22 cellular contexts compared by ENCODE assay signal in genomic region chr18:74222710-74223497, GRCh38.
A peak's percentile ranks its signal among the peaks of the same experiment; 100 is the strongest.
DNase-seq lines count a peak whose midpoint lies in the region; ATAC-seq, FAIRE-seq and TF ChIP-seq lines count a peak whose summit lies in the region.
"Had no signal": no experiment of that assay in that cellular context is flagged by ENCODE, and none has a peak within 500 bp of the region (broad histone marks: within the 10 kb centered on the region; RNA-seq: fewer than 3 reads in every experiment).

No MANE protein-coding gene starts in this region.

- BruUV-seq in HepG2 (replicated peaks; lab: Mats Ljungman, UMichigan): no TSS peak

- H3K27ac ChIP-seq in HepG2 (ENCODE audit: extremely low read length, insufficient read depth, low read length): no peak overlapping the region
- no peak overlapping the region for H3K27ac ChIP-seq in right lobe of liver
- H3K27ac ChIP-seq: 22Rv1, BLaER1, C4-2B, GM23248 had no signal

- TF ChIP-seq EP300 in HepG2 (IDR thresholded peaks at IDR 0.05; ENCODE audit: low read depth in 2 of 2, low read length in 2 of 2): no peak
- TF ChIP-seq EP300 in HepG2 (CRISPR knock-in tag; IDR thresholded peaks at IDR 0.05; ENCODE audit: borderline replicate concordance): no peak

- H3K27me3 ChIP-seq in HepG2 (ENCODE audit: control insufficient read depth in 1 of 2, insufficient read depth in 2 of 2, low read length in 2 of 2) (no peaks in the 10 kb centered on the region), right lobe of liver (no peaks in the 10 kb centered on the region), bronchial epithelial cell (ENCODE audit: control insufficient read depth, insufficient read depth, low read length) (no peaks in the 10 kb centered on the region)
- H3K27me3 ChIP-seq: BLaER1 had no signal

- 86% methylated on average over 7 of the region's 7 CpGs for WGBS in HepG2 (ENCODE audit: low lambda C conversion rate)
- 70% methylated on average over 7 of the region's 7 CpGs for WGBS in right lobe of liver (ENCODE audit: insufficient coverage, low coverage, low lambda C conversion rate, missing lambda C conversion rate)

- no peaks in the 10 kb centered on the region for H3K9me3 ChIP-seq in HepG2 (ENCODE audit: low read length)
- no peaks in the 10 kb centered on the region for H3K9me3 ChIP-seq in right lobe of liver
- H3K9me3 ChIP-seq: BLaER1, Caco-2 had no signal

- FAIRE-seq in HepG2 (lab: Jason Lieb, UNC) (no peak), bronchial epithelial cell (lab: Jason Lieb, UNC) (peak; percentile 81)
- FAIRE-seq: A204.1, GM12878, H1 had no signal

- peaks cover 29% of the 10 kb centered on the region for H3K4me1 ChIP-seq in HepG2 (ENCODE audit: insufficient read depth, low read length)
- H3K4me1 ChIP-seq in right lobe of liver: peaks cover 0 to 40% (median 19%) of the 10 kb centered on the region in 4 donors
- H3K4me1 ChIP-seq: BLaER1 had no signal

- H4K20me1 ChIP-seq in HepG2 (ENCODE audit: insufficient read depth, low read length): no peaks in the 10 kb centered on the region
- H4K20me1 ChIP-seq: BLaER1 had no signal

- no peak overlapping the region for H3K9ac ChIP-seq in HepG2 (ENCODE audit: insufficient read depth, low read depth, low read length)
- H3K9ac ChIP-seq: BLaER1, GM23248 had no signal

- intact Hi-C loops in HepG2 (cut with micrococcal nuclease; ENCODE audit: unreplicated experiment): no loop called here
- intact Hi-C loops in right lobe of liver (cut with DNase I): no loop called here

- CTCF ChIA-PET in HepG2 (lab: Yijun Ruan, JAX; ENCODE audit: low intra/inter-chr PET ratio, low total read pairs): no interaction called here

- H3K4me3 ChIP-seq in HepG2 (replicated peaks in 1 of 3; ENCODE audit: insufficient read depth in 1 of 3, low read depth in 2 of 3, low read length in 3 of 3) (no peak overlapping the region), right lobe of liver (no peak overlapping the region), bronchial epithelial cell (ENCODE audit: low read depth, low read length) (no peak overlapping the region), fibroblast of the aortic adventitia (ENCODE audit: low read depth, low read length) (no peak overlapping the region)
- H3K4me3 ChIP-seq: BLaER1, GM12878, GM23248 had no signal

- no peaks in the 10 kb centered on the region for H3K36me3 ChIP-seq in HepG2 (replicated peaks in 1 of 2; ENCODE audit: control insufficient read depth in 1 of 2, insufficient read depth in 2 of 2, low read length in 2 of 2)
- H3K36me3 ChIP-seq in right lobe of liver: no peaks in the 10 kb centered on the region
- no peaks in the 10 kb centered on the region for H3K36me3 ChIP-seq in bronchial epithelial cell (ENCODE audit: control insufficient read depth, insufficient read depth, low read length)
- H3K36me3 ChIP-seq: BLaER1 had no signal

- in situ Hi-C loops in HepG2 (cut with HindIII; ENCODE audit: extremely low pct_ligation_motif_present, low pct_unique_long_range_greater_than_20kb): no loop called here

- POLR2A ChIA-PET in HepG2 (lab: Yijun Ruan, JAX): no interaction called here

- no peak for TF ChIP-seq RAD21 in HepG2 (CRISPR knock-in tag; IDR thresholded peaks at IDR 0.05)

- TF ChIP-seq POLR2A in HepG2 (IDR thresholded peaks at IDR 0.05; ENCODE audit: insufficient read depth in 1 of 2, low read depth in 2 of 2, low read length in 2 of 2): no peak
- no peak for TF ChIP-seq POLR2A in right lobe of liver (IDR thresholded peaks at IDR 0.05)

- H2AFZ ChIP-seq in HepG2 (ENCODE audit: low read length): no peak overlapping the region
- H2AFZ ChIP-seq: GM23248 had no signal

- TF ChIP-seq CTCF in HepG2 (CRISPR knock-in tag; IDR thresholded peaks at IDR 0.05) (no peak), right lobe of liver (IDR thresholded peaks at IDR 0.05) (no peak), bronchial epithelial cell (IDR thresholded peaks at IDR 0.05; ENCODE audit: insufficient read depth, low read length, severe bottlenecking) (no peak), fibroblast of the aortic adventitia (IDR thresholded peaks at IDR 0.05; ENCODE audit: insufficient read depth, low read length) (no peak)

- no peaks in the 10 kb centered on the region for H3K79me2 ChIP-seq in HepG2 (ENCODE audit: insufficient read depth, low read length)

- ATAC-seq in HepG2: no peak
- ATAC-seq in right lobe of liver: no peak
- ATAC-seq in GM18861 (IDR thresholded peaks at IDR 0.05; ENCODE audit: unreplicated experiment): no peak
- ATAC-seq: CD8-positive, alpha-beta T cell; GM12878 had no signal

- H3K4me2 ChIP-seq in HepG2 (ENCODE audit: low read depth, low read length): no peak overlapping the region
- H3K4me2 ChIP-seq: BLaER1 had no signal

- no peak for DNase-seq in HepG2 (ENCODE audit: low spot score)
- DNase-seq in right lobe of liver: no peak
- DNase-seq in bronchial epithelial cell (ENCODE audit: low read depth): no peak
- peak; percentile 46 for DNase-seq in fibroblast of the aortic adventitia (ENCODE audit: low read depth)
- no peak for DNase-seq in stimulated activated CD4-positive, alpha-beta T cell treated with anti-CD3 and anti-CD28 coated beads, Interleukin-2, amount 100 ng/mL, for 24 hours
- DNase-seq: Caco-2; CD4-positive, CD25-positive, alpha-beta regulatory T cell; CD8-positive, alpha-beta T cell; DMS 273 treated with DMSO at 0.1 percent for 48 hours; DMS79; EL; GDM1; GM23248; H7; HCEC 1CT had no signal

TF ChIP-seq in HepG2, 621 proteins besides CTCF, POLR2A, EP300 and RAD21:
- TF ChIP-seq ZKSCAN1 (IDR thresholded peaks at IDR 0.05; ENCODE audit: low read length): peak; percentile 55; the same call in 1 of the 2 replicates
- no peak for TF ChIP-seq LCORL (IDR thresholded peaks at IDR 0.05)
- no peak for TF ChIP-seq LCORL (CRISPR knock-in tag; IDR thresholded peaks at IDR 0.05)
- TF ChIP-seq SATB2 (CRISPR knock-in tag; IDR thresholded peaks at IDR 0.05): no peak
- TF ChIP-seq HHEX (CRISPR knock-in tag; IDR thresholded peaks at IDR 0.05): no peak
- no peak for TF ChIP-seq ZNF83 (CRISPR knock-in tag; IDR thresholded peaks at IDR 0.05; ENCODE audit: borderline replicate concordance)
- no peak for TF ChIP-seq ZNF607 (CRISPR knock-in tag; IDR thresholded peaks at IDR 0.05; ENCODE audit: borderline replicate concordance)
